ENCODE assay signal across 8 cellular contexts in the genomic region with DNA sequence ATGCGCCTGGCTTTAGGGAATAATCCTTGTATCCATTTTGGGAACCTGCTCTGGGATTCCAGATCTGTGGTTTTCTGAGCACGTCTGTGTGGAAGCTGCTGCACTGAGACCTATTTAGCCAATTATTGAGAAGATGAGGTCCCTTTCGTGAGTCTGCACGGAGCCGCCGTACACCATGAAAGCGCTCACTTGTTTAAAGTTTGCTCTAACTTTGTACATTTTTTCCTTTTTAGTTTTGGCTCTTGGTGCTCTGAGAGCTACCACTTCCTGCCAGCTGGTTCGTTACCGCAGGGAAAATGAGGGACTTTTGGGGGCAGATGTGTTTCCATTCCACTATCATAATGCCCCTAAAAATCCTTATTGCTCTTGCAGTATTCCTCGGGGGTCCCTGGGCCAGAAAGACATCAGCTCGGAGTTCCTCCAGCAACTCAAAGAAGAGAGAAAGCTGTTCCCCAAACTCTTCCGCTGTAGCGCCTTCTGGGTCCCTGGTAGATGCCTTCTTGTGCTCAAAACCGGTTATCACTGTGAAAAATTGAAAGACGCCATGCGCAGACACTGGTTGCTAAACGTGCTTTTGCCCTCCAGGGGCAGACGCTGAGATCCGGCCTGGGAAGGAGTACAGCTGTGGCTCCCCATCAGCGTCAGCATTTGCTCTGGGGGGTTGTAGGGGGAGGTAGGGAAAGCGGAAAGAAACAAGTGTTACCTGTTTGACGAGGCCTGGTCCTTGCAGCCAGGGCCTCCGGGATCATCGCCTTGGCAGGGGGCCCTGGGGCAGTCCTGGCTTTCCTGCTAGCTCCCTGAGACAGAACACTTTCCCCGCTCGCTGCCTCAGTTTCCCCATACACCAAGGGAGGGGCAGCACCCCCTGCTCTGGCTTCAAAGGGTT.
A peak's percentile ranks its signal among the peaks of the same experiment; 100 is the strongest.
DNase-seq lines count a peak whose midpoint lies in the region; ATAC-seq and TF ChIP-seq lines count a peak whose summit lies in the region.

No MANE protein-coding gene starts in this region.

- H3K4me2 ChIP-seq in SU-DHL-6 (ENCODE audit: low read depth, low read length, poor library complexity, severe bottlenecking), result peak overlapping the region; percentile 91

- DNase-seq in activated CD4-positive, alpha-beta T cell treated with anti-CD3 and anti-CD28 coated beads for 48 hours, result peak; percentile 55
- no peak for DNase-seq in activated CD4-positive, alpha-beta T cell treated with anti-CD3 and anti-CD28 coated beads, Interleukin-2, amount 50 U/mL, for 1 hour
- DNase-seq in fibroblast of peridontal ligament (ENCODE audit: extremely low read depth), result peak; percentile 42
- peak; percentile 44 to 48 for DNase-seq in stimulated activated naive CD8-positive, alpha-beta T cell treated with anti-CD3 and anti-CD28 coated beads, Interleukin-15, amount 100 ng/mL, for 72 hours
- no peak for DNase-seq in retina
- no peak for DNase-seq in NCI-H2227 treated with DMSO at 0.1 percent for 48 hours (lab: John Stamatoyannopoulos, UW)

- H3K4me3 Mint-ChIP-seq in stimulated activated naive CD8-positive, alpha-beta T cell treated with anti-CD3 and anti-CD28 coated beads, Interleukin-15, amount 100 ng/mL, for 72 hours, result peak overlapping the region; percentile 66 to 69

- no peak for TF ChIP-seq CTCF in SU-DHL-6 (IDR thresholded peaks at IDR 0.05; ENCODE audit: insufficient read depth, low read length, poor library complexity, severe bottlenecking)

- no peaks in the 10 kb centered on the region for H3K36me3 ChIP-seq in SU-DHL-6 (ENCODE audit: low read length)

- H3K4me1 Mint-ChIP-seq in stimulated activated naive CD8-positive, alpha-beta T cell treated with anti-CD3 and anti-CD28 coated beads, Interleukin-15, amount 100 ng/mL, for 72 hours, result peaks cover 43% of the 10 kb centered on the region

- H3K9ac ChIP-seq in SU-DHL-6 (ENCODE audit: low read length), result peak overlapping the region; percentile 97

- no peaks in the 10 kb centered on the region for H3K9me2 ChIP-seq in SU-DHL-6 (replicated peaks; ENCODE audit: insufficient read depth, low read length)

- H3K27me3 ChIP-seq in SU-DHL-6 (ENCODE audit: low read length), result no peaks in the 10 kb centered on the region

- no peak overlapping the region for H2AFZ ChIP-seq in SU-DHL-6 (ENCODE audit: low read depth, low read length, severe bottlenecking)

- peaks cover 100% of the 10 kb centered on the region for H3K79me2 ChIP-seq in SU-DHL-6 (ENCODE audit: insufficient read depth, low read length)

- H3K9me3 Mint-ChIP-seq in stimulated activated naive CD8-positive, alpha-beta T cell treated with anti-CD3 and anti-CD28 coated beads, Interleukin-15, amount 100 ng/mL, for 72 hours, result no peaks in the 10 kb centered on the region

- no peaks in the 10 kb centered on the region for H3K27me3 Mint-ChIP-seq in stimulated activated naive CD8-positive, alpha-beta T cell treated with anti-CD3 and anti-CD28 coated beads, Interleukin-15, amount 100 ng/mL, for 72 hours

- no peaks in the 10 kb centered on the region; the same call in 1 of the 2 replicates for H4K20me1 ChIP-seq in SU-DHL-6 (ENCODE audit: low read depth, low read length)

- H3K4me3 ChIP-seq in SU-DHL-6 (ENCODE audit: insufficient read depth, low read length, poor library complexity, severe bottlenecking), result peak overlapping the region; percentile 86

- H3K9me3 ChIP-seq in SU-DHL-6 (ENCODE audit: insufficient read depth, low read length), result no peaks in the 10 kb centered on the region

- peak overlapping the region; percentile 37 to 88 for H3K27ac Mint-ChIP-seq in stimulated activated naive CD8-positive, alpha-beta T cell treated with anti-CD3 and anti-CD28 coated beads, Interleukin-15, amount 100 ng/mL, for 72 hours

- peak; percentile 79 for ATAC-seq in stimulated activated naive CD8-positive, alpha-beta T cell treated with anti-CD3 and anti-CD28 coated beads, Interleukin-15, amount 100 ng/mL, for 72 hours
- ATAC-seq in GM21529 (IDR thresholded peaks at IDR 0.05; ENCODE audit: unreplicated experiment), result no peak

- H3F3A ChIP-seq in SU-DHL-6 (ENCODE audit: insufficient read depth), result peaks cover 77% of the 10 kb centered on the region

- peak overlapping the region; percentile 95 for H3K27ac ChIP-seq in SU-DHL-6 (ENCODE audit: low read depth, low read length)

Comparison
In these comparisons a context has a peak if more than half of its experiments do, and no peak if none do; other contexts are left out.
1. DNase-seq: peak in activated CD4-positive, alpha-beta T cell treated with anti-CD3 and anti-CD28 coated beads for 48 hours (single experiment), fibroblast of peridontal ligament (single experiment) and stimulated activated naive CD8-positive, alpha-beta T cell treated with anti-CD3 and anti-CD28 coated beads, Interleukin-15, amount 100 ng/mL, for 72 hours (2 of 2); none in activated CD4-positive, alpha-beta T cell treated with anti-CD3 and anti-CD28 coated beads, Interleukin-2, amount 50 U/mL, for 1 hour (single experiment), retina (single experiment) and NCI-H2227 treated with DMSO at 0.1 percent for 48 hours (single experiment).